In genomic region chr17:28169621-28170349, GRCh38 we compare ENCODE assay signal across 11 cellular contexts.
"Had no signal": no experiment of that assay in that cellular context is flagged by ENCODE, and none has a peak within 500 bp of the region (broad histone marks: within the 10 kb centered on the region; RNA-seq: fewer than 3 reads in every experiment).

No MANE protein-coding gene starts in this region.

- H3K4me3 ChIP-seq: ascending aorta, breast epithelium had no signal

- H3K36me3 ChIP-seq: breast epithelium had no signal

- H3K27ac ChIP-seq: ascending aorta, breast epithelium, epithelial cell of prostate had no signal

- H3K4me1 ChIP-seq: ascending aorta, breast epithelium had no signal

- H3K9me3 ChIP-seq: ascending aorta, breast epithelium had no signal

- H3K27me3 ChIP-seq: ascending aorta, breast epithelium had no signal

- DNase-seq: activated CD4-positive, alpha-beta T cell treated with anti-CD3 and anti-CD28 coated beads, Interleukin-2, amount 10 ng/mL, durations not matched to agents 7 days and 5 days; activated naive CD4-positive, alpha-beta T cell treated with Interleukin-2 at 50 U/mL for 16 hours; activated naive CD8-positive, alpha-beta T cell treated with anti-CD3 and anti-CD28 coated beads, Interleukin-2, amount 50 U/mL, for 24 hours; cerebellar nuclear complex; effector CD8-positive, alpha-beta T cell; glutamatergic neuron; hypothalamus; mesenchymal stem cell had no signal
